19 cellular contexts compared by ENCODE assay signal in genomic region chr21:42861311-42862122, GRCh38.
"Had no signal": no experiment of that assay in that cellular context is flagged by ENCODE, and none has a peak within 500 bp of the region (broad histone marks: within the 10 kb centered on the region; RNA-seq: fewer than 3 reads in every experiment).

No MANE protein-coding gene starts in this region.

- H3K27me3 ChIP-seq: brain microvascular endothelial cell, gastroesophageal sphincter, left lung, suprapubic skin had no signal

- H3K9me3 Mint-ChIP-seq: activated B cell treated with CpG ODN at 0.5 μM for 24 hours; activated CD4-positive, alpha-beta T cell treated with anti-CD3 and anti-CD28 coated beads, Interleukin-2, amount 10 ng/mL, durations not matched to agents 24 days and 14 days; activated naive CD8-positive, alpha-beta T cell treated with anti-CD3 and anti-CD28 coated beads for 36 hours; central memory CD8-positive, alpha-beta T cell; dendritic cell treated with granulocyte-macrophage colony-stimulating factor and Interleukin-4, amounts not matched to agents 40 ng/mL and 50 ng/mL, for 4 days; effector memory CD8-positive, alpha-beta T cell; nephron; T-helper 1 cell treated with Interleukin-12 subunit alpha and Interleukin-12 subunit beta and Interleukin-4 antibody, amounts not matched to agents 30 μg/mL and 1 μg/mL, for 36 hours; type B pancreatic cell had no signal

- H3K27ac Mint-ChIP-seq: activated B cell treated with CpG ODN at 0.5 μM for 24 hours; activated CD4-positive, alpha-beta T cell treated with anti-CD3 and anti-CD28 coated beads, Interleukin-2, amount 10 ng/mL, durations not matched to agents 24 days and 14 days; activated naive CD8-positive, alpha-beta T cell treated with anti-CD3 and anti-CD28 coated beads for 36 hours; dendritic cell treated with granulocyte-macrophage colony-stimulating factor and Interleukin-4, amounts not matched to agents 40 ng/mL and 50 ng/mL, for 4 days; effector memory CD8-positive, alpha-beta T cell; nephron; progenitor cell of endocrine pancreas; T-helper 1 cell treated with Interleukin-12 subunit alpha and Interleukin-12 subunit beta and Interleukin-4 antibody, amounts not matched to agents 30 μg/mL and 1 μg/mL, for 36 hours; type B pancreatic cell had no signal

- ATAC-seq: effector memory CD8-positive, alpha-beta T cell; gastroesophageal sphincter; left lung; stimulated activated naive CD8-positive, alpha-beta T cell treated with anti-CD3 and anti-CD28 coated beads, Interleukin-15, Interleukin-2, amounts not matched to agents 100 U/mL and 50 U/mL, for 24 hours had no signal

- DNase-seq: activated B cell treated with CpG ODN at 0.5 μM for 24 hours; activated CD4-positive, alpha-beta T cell treated with anti-CD3 and anti-CD28 coated beads, Interleukin-2, amount 10 ng/mL, durations not matched to agents 24 days and 14 days; activated naive CD8-positive, alpha-beta T cell treated with anti-CD3 and anti-CD28 coated beads for 36 hours; brain microvascular endothelial cell; effector memory CD8-positive, alpha-beta T cell; erythroblast; islet precursor cell; occipital lobe; stimulated activated naive CD8-positive, alpha-beta T cell treated with anti-CD3 and anti-CD28 coated beads, Interleukin-15, Interleukin-2, amounts not matched to agents 100 U/mL and 50 U/mL, for 24 hours had no signal

- H3K9me3 ChIP-seq: gastroesophageal sphincter, left lung, suprapubic skin had no signal

- H3K4me1 ChIP-seq: left lung had no signal

- H3K27ac ChIP-seq: brain microvascular endothelial cell, gastroesophageal sphincter, left lung, suprapubic skin had no signal

- H3K4me3 Mint-ChIP-seq: activated B cell treated with CpG ODN at 0.5 μM for 24 hours; activated CD4-positive, alpha-beta T cell treated with anti-CD3 and anti-CD28 coated beads, Interleukin-2, amount 10 ng/mL, durations not matched to agents 24 days and 14 days; activated naive CD8-positive, alpha-beta T cell treated with anti-CD3 and anti-CD28 coated beads for 36 hours; central memory CD8-positive, alpha-beta T cell; dendritic cell treated with granulocyte-macrophage colony-stimulating factor and Interleukin-4, amounts not matched to agents 40 ng/mL and 50 ng/mL, for 4 days; effector memory CD8-positive, alpha-beta T cell; nephron; T-helper 1 cell treated with Interleukin-12 subunit alpha and Interleukin-12 subunit beta and Interleukin-4 antibody, amounts not matched to agents 30 μg/mL and 1 μg/mL, for 36 hours; type B pancreatic cell had no signal

- H3K27me3 Mint-ChIP-seq: activated B cell treated with CpG ODN at 0.5 μM for 24 hours; activated CD4-positive, alpha-beta T cell treated with anti-CD3 and anti-CD28 coated beads, Interleukin-2, amount 10 ng/mL, durations not matched to agents 24 days and 14 days; activated naive CD8-positive, alpha-beta T cell treated with anti-CD3 and anti-CD28 coated beads for 36 hours; central memory CD8-positive, alpha-beta T cell; dendritic cell treated with granulocyte-macrophage colony-stimulating factor and Interleukin-4, amounts not matched to agents 40 ng/mL and 50 ng/mL, for 4 days; effector memory CD8-positive, alpha-beta T cell; progenitor cell of endocrine pancreas; type B pancreatic cell had no signal

- H3K4me3 ChIP-seq: gastroesophageal sphincter, left lung, skin epidermis, suprapubic skin had no signal
